In the genomic region with DNA sequence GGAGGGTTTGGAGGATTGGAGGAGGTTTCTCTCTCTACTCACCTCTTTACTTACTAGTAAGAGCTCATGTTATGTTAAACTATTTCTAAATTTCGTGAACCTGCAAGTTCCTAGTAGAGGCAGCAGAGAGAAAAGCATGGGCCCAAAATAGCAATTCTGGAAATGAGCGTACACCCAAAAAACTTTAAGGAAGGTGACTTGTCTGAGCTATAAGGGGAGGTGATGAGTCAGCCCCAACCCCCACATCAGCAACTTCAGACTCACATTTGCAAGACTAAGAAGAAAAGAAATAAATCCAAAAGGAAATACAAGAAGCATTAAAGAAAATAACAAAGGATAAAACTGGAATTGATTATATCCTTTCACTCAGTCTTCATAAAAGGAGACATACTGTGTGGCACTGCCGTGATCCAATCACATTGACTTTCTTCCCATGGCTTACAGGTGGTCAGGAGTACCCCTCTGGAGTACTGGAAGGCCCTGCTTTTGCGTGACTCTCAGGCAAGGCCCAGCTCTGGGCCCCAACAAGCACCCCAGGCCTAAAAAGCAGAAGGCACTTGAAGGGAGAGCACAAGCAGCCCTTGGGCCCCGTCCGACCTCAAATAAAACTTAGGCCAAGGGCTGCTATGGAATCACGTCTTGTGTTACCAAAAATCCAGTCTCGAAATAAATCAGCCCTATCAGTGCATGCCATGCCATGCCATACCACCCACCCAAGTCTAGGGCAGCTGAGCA, we compare ENCODE assay signal across 8 cellular contexts. TPM values are rescaled to one million over a fixed set of nuclear protein-coding genes. Genes with fewer than 3 reads are reported as not detected.
A peak's percentile ranks its signal among the peaks of the same experiment; 100 is the strongest.
DNase-seq lines count a peak whose midpoint lies in the region; ATAC-seq, FAIRE-seq and TF ChIP-seq lines count a peak whose summit lies in the region.

No MANE protein-coding gene starts in this region.

- H3K36me3 Mint-ChIP-seq in T-helper 17 cell (ENCODE audit: low read depth): no peaks in the 10 kb centered on the region

- ATAC-seq in T-helper 17 cell (no peak), pancreas (no peak), HG02610 (IDR thresholded peaks at IDR 0.05; ENCODE audit: unreplicated experiment) (no peak), HG03565 (IDR thresholded peaks at IDR 0.05; ENCODE audit: unreplicated experiment) (no peak)

- H3K36me3 ChIP-seq in esophagus squamous epithelium (no peaks in the 10 kb centered on the region), pancreas (no peaks in the 10 kb centered on the region)

- TF ChIP-seq POLR2A in esophagus squamous epithelium (IDR thresholded peaks at IDR 0.05): no peak

- H3K4me3 ChIP-seq in esophagus squamous epithelium: no peak overlapping the region
- no peak overlapping the region for H3K4me3 ChIP-seq in pancreas

- H3K4me1 ChIP-seq in esophagus squamous epithelium: peaks cover 35 to 96% (median 67%) of the 10 kb centered on the region in 3 donors
- H3K4me1 ChIP-seq in pancreas: peaks cover 66 to 76% (median 71%) of the 10 kb centered on the region in 3 donors

- 45 to 54% methylated on average over 4 to 7 of the region's 8 CpGs for WGBS in esophagus squamous epithelium, 2 donors
- 77 to 91% methylated on average over 8 of the region's 8 CpGs for WGBS in pancreas, 2 donors

- DNase-seq in GM18507 (ENCODE audit: extremely low spot score, insufficient read length, low read depth) (no peak), T-helper 17 cell (no peak), esophagus squamous epithelium (lab: John Stamatoyannopoulos, UW) (no peak), pancreas (no peak), kidney glomerular epithelial cell (lab: John Stamatoyannopoulos, UW) (no peak)
- DNase-seq in stimulated activated CD4-positive, alpha-beta T cell treated with anti-CD3 and anti-CD28 coated beads, Interleukin-2, amount 100 ng/mL, for 24 hours: peak; percentile 57 to 61

- H3K27me3 ChIP-seq in esophagus squamous epithelium (no peaks in the 10 kb centered on the region), pancreas (no peaks in the 10 kb centered on the region)

- peaks cover 63% of the 10 kb centered on the region for H3K4me1 Mint-ChIP-seq in T-helper 17 cell

- H3K4me3 Mint-ChIP-seq in T-helper 17 cell: no peak overlapping the region

- peak overlapping the region; percentile 60 for H3K27ac Mint-ChIP-seq in T-helper 17 cell

- intact Hi-C loops in esophagus squamous epithelium (cut with DNase I) (no loop called here), pancreas (cut with DNase I) (no loop called here)

- TF ChIP-seq CTCF in esophagus squamous epithelium (IDR thresholded peaks at IDR 0.05) (no peak), pancreas (IDR thresholded peaks at IDR 0.05) (no peak)

- FAIRE-seq in GM18507 (lab: Jason Lieb, UNC): peak; percentile 53
- no peak for FAIRE-seq in pancreas (lab: Jason Lieb, UNC)

- H3K9me3 ChIP-seq in T-helper 17 cell (ENCODE audit: control insufficient read depth, low read length, poor library complexity, severe bottlenecking): no peaks in the 10 kb centered on the region
- no peaks in the 10 kb centered on the region for H3K9me3 ChIP-seq in esophagus squamous epithelium
- no peaks in the 10 kb centered on the region for H3K9me3 ChIP-seq in pancreas

- H3K27ac ChIP-seq in esophagus squamous epithelium: peak overlapping the region; percentile 5 to 54 (median 51)
- peak overlapping the region in 2 of 4 donors; percentile 46 to 56 for H3K27ac ChIP-seq in pancreas

- H3K27me3 Mint-ChIP-seq in T-helper 17 cell: no peaks in the 10 kb centered on the region

RNA-seq across cellular contexts. Expression of gene PACSIN2, which starts 14.3 kb away (rescaled TPM):
- 10 to 100 TPM; 36.8 to 61.3 TPM for total RNA-seq in T-helper 17 cell
- 10 to 100 TPM; 25.8 to 46.0 (median 27.8) TPM for total RNA-seq in esophagus squamous epithelium
- 100 to 1,000 TPM in 2 of 6 donors, 10 to 100 TPM in 4; 65.2 to 109 (median 96.0) TPM for total RNA-seq in pancreas
- 10 to 100 TPM; 45.1 to 90.6 TPM for polyA plus RNA-seq in pancreas

Comparison
In these comparisons a context has a peak if more than half of its experiments do, and no peak if none do; other contexts are left out.
1. DNase-seq: peak in stimulated activated CD4-positive, alpha-beta T cell treated with anti-CD3 and anti-CD28 coated beads, Interleukin-2, amount 100 ng/mL, for 24 hours (2 of 2); none in GM18507 (single experiment), T-helper 17 cell (0 of 3), esophagus squamous epithelium (single experiment), pancreas (0 of 6) and kidney glomerular epithelial cell (single experiment).